12 cellular contexts compared by ENCODE assay signal in genomic region chr14:37819155-37820015, GRCh38.
A peak's percentile ranks its signal among the peaks of the same experiment; 100 is the strongest.
DNase-seq lines count a peak whose midpoint lies in the region; ATAC-seq and TF ChIP-seq lines count a peak whose summit lies in the region.
"Had no signal": no experiment of that assay in that cellular context is flagged by ENCODE, and none has a peak within 500 bp of the region (broad histone marks: within the 10 kb centered on the region; RNA-seq: fewer than 3 reads in every experiment).

No MANE protein-coding gene starts in this region.

- H3K4me3 Mint-ChIP-seq in naive thymus-derived CD8-positive, alpha-beta T cell: no peak overlapping the region

- DNase-seq in GM23248 (peak; percentile 81), RWPE2 (ENCODE audit: low spot score) (no peak), fibroblast of peridontal ligament (ENCODE audit: extremely low read depth) (peak; percentile 57), stromal cell of bone marrow (ENCODE audit: low read depth) (peak; percentile 74), NCI-H748 treated with DMSO at 0.1 percent for 48 hours (lab: John Stamatoyannopoulos, UW) (no peak)
- no peak for DNase-seq in naive thymus-derived CD8-positive, alpha-beta T cell
- DNase-seq: NCI-H1105; stimulated activated CD4-positive, alpha-beta T cell treated with anti-CD3 and anti-CD28 coated beads, Interleukin-4, amount 100 ng/mL, for 24 hours had no signal

- no peak overlapping the region for H3K4me3 ChIP-seq in GM23248
- no peak overlapping the region for H3K4me3 ChIP-seq in RWPE2 (ENCODE audit: severe bottlenecking)
- H3K4me3 ChIP-seq: gastroesophageal sphincter, SJSA1 had no signal

- H3K27me3 Mint-ChIP-seq in naive thymus-derived CD8-positive, alpha-beta T cell: peaks cover 0 to 9% (median 5%) of the 10 kb centered on the region in 5 donors

- H3F3A ChIP-seq in GM23248 (ENCODE audit: insufficient read depth): no peaks in the 10 kb centered on the region

- H3K9me2 ChIP-seq in GM23248 (ENCODE audit: insufficient read depth): no peaks in the 10 kb centered on the region

- H3K36me3 ChIP-seq in GM23248 (ENCODE audit: low read depth): no peaks in the 10 kb centered on the region
- no peaks in the 10 kb centered on the region for H3K36me3 ChIP-seq in RWPE2 (ENCODE audit: low read depth)
- H3K36me3 ChIP-seq: gastroesophageal sphincter, SJSA1 had no signal

- no peak overlapping the region for H2AFZ ChIP-seq in GM23248

- H3K4me1 ChIP-seq in GM23248 (ENCODE audit: insufficient read depth): peaks cover 8% of the 10 kb centered on the region; the same call in 1 of the 2 replicates
- peaks cover 9% of the 10 kb centered on the region for H3K4me1 ChIP-seq in RWPE2 (ENCODE audit: insufficient read depth, poor library complexity, severe bottlenecking)
- H3K4me1 ChIP-seq: gastroesophageal sphincter, SJSA1 had no signal

- H3K27ac Mint-ChIP-seq in naive thymus-derived CD8-positive, alpha-beta T cell: no peak overlapping the region

- H3K9me3 ChIP-seq in GM23248 (ENCODE audit: low read depth) (no peaks in the 10 kb centered on the region), RWPE2 (ENCODE audit: severe bottlenecking) (peaks cover 2% of the 10 kb centered on the region)
- H3K9me3 ChIP-seq: gastroesophageal sphincter, SJSA1 had no signal

- POLR2A ChIA-PET in naive thymus-derived CD8-positive, alpha-beta T cell (lab: Charles Lee): no interaction called here

- 0 out of 2 replicates have a peak overlapping the region, but pooled peaks have one; percentile 15 for H3K9ac ChIP-seq in GM23248

- no peaks in the 10 kb centered on the region for H3K79me2 ChIP-seq in GM23248 (ENCODE audit: insufficient read depth)

- H3K9me3 Mint-ChIP-seq in naive thymus-derived CD8-positive, alpha-beta T cell: no peaks in the 10 kb centered on the region

- H3K27ac ChIP-seq in GM23248 (no peak overlapping the region), RWPE2 (ENCODE audit: poor library complexity, severe bottlenecking) (no peak overlapping the region)
- H3K27ac ChIP-seq: gastroesophageal sphincter, SJSA1, VCaP had no signal

- no peaks in the 10 kb centered on the region for H3K36me3 Mint-ChIP-seq in naive thymus-derived CD8-positive, alpha-beta T cell

- in situ Hi-C loops in GM23248 (cut with MboI): no loop called here

- peak; percentile 81 for ATAC-seq in RWPE2 (ENCODE audit: low read depth)
- no peak for ATAC-seq in GM21825 (IDR thresholded peaks at IDR 0.05; ENCODE audit: unreplicated experiment)
- no peak for ATAC-seq in naive thymus-derived CD8-positive, alpha-beta T cell
- ATAC-seq: gastroesophageal sphincter had no signal

- H3K4me1 Mint-ChIP-seq in naive thymus-derived CD8-positive, alpha-beta T cell: no peaks in the 10 kb centered on the region

- TF ChIP-seq CTCF in RWPE2 (IDR thresholded peaks at IDR 0.05; ENCODE audit: poor library complexity, severe bottlenecking): no peak

- 37 to 41% methylated on average over 8 of the region's 8 CpGs for WGBS in GM23248 (ENCODE audit: low coverage in 1 of 2, low lambda C conversion rate in 2 of 2, missing lambda C conversion rate in 2 of 2), 2 experiments

- no peaks in the 10 kb centered on the region for H3K27me3 ChIP-seq in GM23248 (replicated peaks; ENCODE audit: insufficient read depth)
- H3K27me3 ChIP-seq in RWPE2 (ENCODE audit: insufficient read depth, poor library complexity, severe bottlenecking): no peaks in the 10 kb centered on the region
- H3K27me3 ChIP-seq: gastroesophageal sphincter, SJSA1 had no signal

- no peak overlapping the region for H3K4me2 ChIP-seq in GM23248 (ENCODE audit: unreplicated experiment)

- no peaks in the 10 kb centered on the region for H4K20me1 ChIP-seq in GM23248 (ENCODE audit: insufficient read depth)

Comparison
In these comparisons a context has a peak if more than half of its experiments do, and no peak if none do; other contexts are left out.
1. DNase-seq: peak in GM23248 (single experiment), fibroblast of peridontal ligament (single experiment) and stromal cell of bone marrow (single experiment); none in RWPE2 (single experiment), NCI-H748 treated with DMSO at 0.1 percent for 48 hours (single experiment) and naive thymus-derived CD8-positive, alpha-beta T cell (0 of 10).